26 cellular contexts compared by ENCODE assay signal in the genomic region with DNA sequence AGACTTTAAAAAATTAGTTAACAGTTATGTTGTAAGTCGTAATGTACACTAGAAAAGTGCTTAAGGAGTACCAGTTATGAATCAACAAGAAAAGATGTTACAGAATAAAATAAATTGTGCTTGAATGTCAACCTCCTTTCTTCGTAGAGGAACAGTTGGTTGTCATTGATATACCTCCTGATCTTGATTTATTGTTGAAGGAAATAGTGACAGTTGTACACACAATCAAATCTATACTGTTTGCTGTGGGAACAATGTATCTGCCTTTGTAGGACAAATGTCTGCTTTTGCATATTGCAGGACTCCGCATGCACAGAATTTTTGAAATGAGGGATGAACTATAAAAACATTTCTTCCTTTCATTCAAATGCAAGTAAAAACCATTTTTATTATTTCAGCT. TPM values are rescaled to one million over a fixed set of nuclear protein-coding genes. Genes with fewer than 3 reads are reported as not detected.
DNase-seq lines count a peak whose midpoint lies in the region; ATAC-seq, FAIRE-seq and TF ChIP-seq lines count a peak whose summit lies in the region.
"Had no signal": no experiment of that assay in that cellular context is flagged by ENCODE, and none has a peak within 500 bp of the region (broad histone marks: within the 10 kb centered on the region; RNA-seq: fewer than 3 reads in every experiment).

No MANE protein-coding gene starts in this region.

- BruUV-seq in K562 (replicated peaks; lab: Mats Ljungman, UMichigan), result no TSS peak

- in situ Hi-C loops in K562 (cut with MboI), result no loop called here

- H2AFZ ChIP-seq in K562 (ENCODE audit: low read depth, low read length), result no peak overlapping the region

- peak overlapping the region; percentile 5 for H3K27ac Mint-ChIP-seq in activated naive CD4-positive, alpha-beta T cell treated with anti-CD3 and anti-CD28 coated beads, Interleukin-2, amount 50 U/mL, for 24 hours
- H3K27ac Mint-ChIP-seq in CD4-positive, CD25-positive, alpha-beta regulatory T cell, result no peak overlapping the region
- peak overlapping the region in 1 of 9 donors; percentile 51 for H3K27ac Mint-ChIP-seq in naive thymus-derived CD4-positive, alpha-beta T cell
- H3K27ac Mint-ChIP-seq in CD4-positive, alpha-beta T cell, result no peak overlapping the region
- H3K27ac Mint-ChIP-seq in CD4-positive, alpha-beta memory T cell, result no peak overlapping the region
- H3K27ac Mint-ChIP-seq: B cell; CD8-positive, alpha-beta memory T cell had no signal

- peaks cover 67% of the 10 kb centered on the region for H3K79me2 ChIP-seq in K562 (ENCODE audit: control insufficient read depth, insufficient read depth, low read length)

- H3K36me3 ChIP-seq in CD4-positive, CD25-positive, alpha-beta regulatory T cell (ENCODE audit: control insufficient read depth, insufficient read depth, low read length), result peaks cover 22% of the 10 kb centered on the region
- H3K36me3 ChIP-seq in K562 (ENCODE audit: control insufficient read depth, insufficient read depth, low read length) (no peaks in the 10 kb centered on the region; the same call in 2 of the 3 replicates), esophagus muscularis mucosa (no peaks in the 10 kb centered on the region)
- H3K36me3 ChIP-seq in naive thymus-derived CD4-positive, alpha-beta T cell (ENCODE audit: control insufficient read depth in 2 of 3, insufficient read depth in 3 of 3, low read length in 3 of 3), result no peaks in the 10 kb centered on the region
- no peaks in the 10 kb centered on the region for H3K36me3 ChIP-seq in CD4-positive, alpha-beta memory T cell (ENCODE audit: insufficient read depth, low read length)

- ATAC-seq in CD4-positive, CD25-positive, alpha-beta regulatory T cell (ENCODE audit: low read depth in 2 of 2), result no peak
- ATAC-seq in K562, result no peak
- no peak for ATAC-seq in naive thymus-derived CD4-positive, alpha-beta T cell
- ATAC-seq in CD4-positive, alpha-beta T cell (ENCODE audit: poor library complexity), result no peak
- ATAC-seq: A549, GM12878 had no signal

- TF ChIP-seq CTCF in K562 (IDR thresholded peaks at IDR 0.05 in 2 of 3, conservative IDR thresholded peaks at IDR 0.05 in 1 of 3; ENCODE audit: insufficient read depth in 2 of 3, low read depth in 1 of 3, low read length in 3 of 3) (no peak), esophagus muscularis mucosa (IDR thresholded peaks at IDR 0.05) (no peak)
- TF ChIP-seq CTCF in CD4-positive, alpha-beta T cell (IDR thresholded peaks at IDR 0.05), result no peak

- no peak overlapping the region for H3K4me2 ChIP-seq in K562 (ENCODE audit: insufficient read depth, low read length)
- H3K4me2 ChIP-seq: A549; BLaER1 treated with 17β-estradiol and CSF1 and Interleukin-3, amounts not matched to agents 10 nM and 100 nM had no signal

- WGBS in K562 (ENCODE audit: insufficient coverage, low coverage, missing lambda C conversion rate), result 49% methylated on average over 3 of the region's 3 CpGs
- 89% methylated on average over 3 of the region's 3 CpGs for WGBS in esophagus muscularis mucosa

- peaks cover 76% of the 10 kb centered on the region for H3K4me1 ChIP-seq in CD4-positive, CD25-positive, alpha-beta regulatory T cell (ENCODE audit: control insufficient read depth, insufficient read depth, low read length, poor library complexity, severe bottlenecking)
- peaks cover 4 to 16% of the 10 kb centered on the region in 2 experiments; a peak in 4 of 5 replicates for H3K4me1 ChIP-seq in K562 (replicated peaks in 1 of 2; ENCODE audit: control insufficient read depth in 2 of 2, insufficient read depth in 2 of 2, low read length in 2 of 2)
- H3K4me1 ChIP-seq in naive thymus-derived CD4-positive, alpha-beta T cell (ENCODE audit: control insufficient read depth in 2 of 2, insufficient read depth in 2 of 2, low read length in 2 of 2), result peaks cover 64 to 95% of the 10 kb centered on the region in 2 donors
- H3K4me1 ChIP-seq in esophagus muscularis mucosa, result peaks cover 0 to 6% (median 0%) of the 10 kb centered on the region in 4 donors
- peaks cover 92% of the 10 kb centered on the region for H3K4me1 ChIP-seq in CD4-positive, alpha-beta memory T cell (ENCODE audit: insufficient read depth, low read length)
- H3K4me1 ChIP-seq: A549 had no signal

- POLR2A ChIA-PET in K562 (lab: Yijun Ruan, JAX), result interaction anchor here (0.8 kb wide), 1 partner anchor 9 kb away, joined by 4 read pairs; no protein-coding TSS in a partner anchor
- POLR2A ChIA-PET in naive thymus-derived CD4-positive, alpha-beta T cell (lab: Charles Lee), result no interaction called here
- POLR2A ChIA-PET in CD4-positive, alpha-beta T cell (lab: Charles Lee), result interaction anchor here (2.5 kb wide), 1 partner anchor 19 kb away, joined by 6 read pairs; the partner anchor contains the start of gene RASA2
- POLR2A ChIA-PET in CD4-positive, alpha-beta memory T cell (lab: Charles Lee; ENCODE audit: partially characterized antibody), result interaction anchor here (1.4 kb wide), 1 partner anchor 18 kb away, joined by 3 read pairs; no protein-coding TSS in a partner anchor

- H3K9me3 Mint-ChIP-seq in activated naive CD4-positive, alpha-beta T cell treated with anti-CD3 and anti-CD28 coated beads, Interleukin-2, amount 50 U/mL, for 24 hours, result no peaks in the 10 kb centered on the region
- peaks cover 0 to 7% (median 0%) of the 10 kb centered on the region in 7 donors for H3K9me3 Mint-ChIP-seq in CD4-positive, CD25-positive, alpha-beta regulatory T cell
- H3K9me3 Mint-ChIP-seq in naive thymus-derived CD4-positive, alpha-beta T cell, result peaks cover 0 to 10% (median 0%) of the 10 kb centered on the region in 11 donors
- H3K9me3 Mint-ChIP-seq in CD4-positive, alpha-beta T cell, result no peaks in the 10 kb centered on the region
- no peaks in the 10 kb centered on the region for H3K9me3 Mint-ChIP-seq in CD4-positive, alpha-beta memory T cell
- H3K9me3 Mint-ChIP-seq: CD8-positive, alpha-beta memory T cell had no signal

- H3K9ac ChIP-seq in K562 (ENCODE audit: insufficient read depth in 1 of 2, low read depth in 2 of 2, low read length in 2 of 2), result no peak overlapping the region
- H3K9ac ChIP-seq: BLaER1 treated with 17β-estradiol and CSF1 and Interleukin-3, amounts not matched to agents 10 nM and 100 nM had no signal

- no peaks in the 10 kb centered on the region for H3K9me1 ChIP-seq in K562 (ENCODE audit: control insufficient read depth, insufficient read depth, low read length)

- no peak for DNase-seq in activated naive CD4-positive, alpha-beta T cell treated with Interleukin-2 at 50 U/mL for 16 hours
- DNase-seq in CD4-positive, CD25-positive, alpha-beta regulatory T cell, result no peak
- DNase-seq in K562 (ENCODE audit: extremely low read depth in 1 of 4, low spot score in 3 of 4), result no peak
- no peak for DNase-seq in naive thymus-derived CD4-positive, alpha-beta T cell
- DNase-seq in esophagus muscularis mucosa (ENCODE audit: extremely low spot score), result no peak
- DNase-seq in CD4-positive, alpha-beta T cell, result no peak
- DNase-seq in CD4-positive, alpha-beta memory T cell, result no peak
- DNase-seq: AML-193; CD8-positive, alpha-beta memory T cell; COR-L47; DMS 273 treated with DMSO at 0.1 percent for 48 hours; DMS153; DMS53; DMS79; DND-41; EL; GDM1 had no signal

- FAIRE-seq in K562 (lab: Jason Lieb, UNC), result no peak
- FAIRE-seq: A549, GM12878, GM12892, GM18507 had no signal

- H3K9me3 ChIP-seq in CD4-positive, CD25-positive, alpha-beta regulatory T cell (ENCODE audit: control insufficient read depth in 2 of 2, low read length in 2 of 2), result no peaks in the 10 kb centered on the region
- no peaks in the 10 kb centered on the region for H3K9me3 ChIP-seq in K562 (replicated peaks; ENCODE audit: control insufficient read depth, insufficient read depth, low read depth, low read length)
- no peaks in the 10 kb centered on the region for H3K9me3 ChIP-seq in naive thymus-derived CD4-positive, alpha-beta T cell (ENCODE audit: control insufficient read depth in 2 of 3, low read length in 3 of 3)
- no peaks in the 10 kb centered on the region for H3K9me3 ChIP-seq in esophagus muscularis mucosa
- H3K9me3 ChIP-seq in CD4-positive, alpha-beta T cell (ENCODE audit: control insufficient read depth, low read length), result no peaks in the 10 kb centered on the region
- H3K9me3 ChIP-seq in CD4-positive, alpha-beta memory T cell (ENCODE audit: control insufficient read depth in 1 of 2, low read length in 2 of 2), result no peaks in the 10 kb centered on the region
- H3K9me3 ChIP-seq: A549 had no signal

- peaks cover 44% of the 10 kb centered on the region for H3K4me1 Mint-ChIP-seq in activated naive CD4-positive, alpha-beta T cell treated with anti-CD3 and anti-CD28 coated beads, Interleukin-2, amount 50 U/mL, for 24 hours
- H3K4me1 Mint-ChIP-seq in CD4-positive, CD25-positive, alpha-beta regulatory T cell, result peaks cover 26 to 49% (median 42%) of the 10 kb centered on the region in 4 donors
- peaks cover 34 to 47% (median 42%) of the 10 kb centered on the region in 7 donors for H3K4me1 Mint-ChIP-seq in naive thymus-derived CD4-positive, alpha-beta T cell
- peaks cover 45% of the 10 kb centered on the region for H3K4me1 Mint-ChIP-seq in CD4-positive, alpha-beta T cell (ENCODE audit: low read depth)
- peaks cover 42 to 44% (median 44%) of the 10 kb centered on the region in 4 donors for H3K4me1 Mint-ChIP-seq in CD4-positive, alpha-beta memory T cell

- no peak overlapping the region for H3K4me3 Mint-ChIP-seq in activated naive CD4-positive, alpha-beta T cell treated with anti-CD3 and anti-CD28 coated beads, Interleukin-2, amount 50 U/mL, for 24 hours
- H3K4me3 Mint-ChIP-seq in CD4-positive, CD25-positive, alpha-beta regulatory T cell, result no peak overlapping the region
- peak overlapping the region in 1 of 10 donors; percentile 9 for H3K4me3 Mint-ChIP-seq in naive thymus-derived CD4-positive, alpha-beta T cell
- H3K4me3 Mint-ChIP-seq in CD4-positive, alpha-beta T cell, result no peak overlapping the region
- H3K4me3 Mint-ChIP-seq in CD4-positive, alpha-beta memory T cell, result peak overlapping the region in 1 of 8 donors; percentile 15
- H3K4me3 Mint-ChIP-seq: B cell; CD8-positive, alpha-beta memory T cell had no signal

- H4K20me1 ChIP-seq in K562 (replicated peaks; ENCODE audit: control insufficient read depth, insufficient read depth, low read length), result no peaks in the 10 kb centered on the region

- H3K36me3 Mint-ChIP-seq in activated naive CD4-positive, alpha-beta T cell treated with anti-CD3 and anti-CD28 coated beads, Interleukin-2, amount 50 U/mL, for 24 hours, result peaks cover 16% of the 10 kb centered on the region
- peaks cover 15% of the 10 kb centered on the region for H3K36me3 Mint-ChIP-seq in CD4-positive, CD25-positive, alpha-beta regulatory T cell
- H3K36me3 Mint-ChIP-seq in naive thymus-derived CD4-positive, alpha-beta T cell, result peaks cover 9 to 33% (median 19%) of the 10 kb centered on the region in 5 donors
- peaks cover 46% of the 10 kb centered on the region for H3K36me3 Mint-ChIP-seq in CD4-positive, alpha-beta T cell (ENCODE audit: low read depth)
- peaks cover 12 to 16% of the 10 kb centered on the region in 2 donors for H3K36me3 Mint-ChIP-seq in CD4-positive, alpha-beta memory T cell

- H3K27me3 Mint-ChIP-seq in activated naive CD4-positive, alpha-beta T cell treated with anti-CD3 and anti-CD28 coated beads, Interleukin-2, amount 50 U/mL, for 24 hours, result no peaks in the 10 kb centered on the region
- no peaks in the 10 kb centered on the region for H3K27me3 Mint-ChIP-seq in CD4-positive, CD25-positive, alpha-beta regulatory T cell
- H3K27me3 Mint-ChIP-seq in naive thymus-derived CD4-positive, alpha-beta T cell, result no peaks in the 10 kb centered on the region
- no peaks in the 10 kb centered on the region for H3K27me3 Mint-ChIP-seq in CD4-positive, alpha-beta T cell
- H3K27me3 Mint-ChIP-seq in CD4-positive, alpha-beta memory T cell, result no peaks in the 10 kb centered on the region
- H3K27me3 Mint-ChIP-seq: B cell had no signal

- no peak for TF ChIP-seq RAD21 in K562 (CRISPR knock-in tag; conservative IDR thresholded peaks at IDR 0.05 in 1 of 2, IDR thresholded peaks at IDR 0.05 in 1 of 2)

- no peak overlapping the region for H3K27ac ChIP-seq in CD4-positive, CD25-positive, alpha-beta regulatory T cell (ENCODE audit: insufficient read depth, low read length, poor library complexity, severe bottlenecking)
- no peak overlapping the region for H3K27ac ChIP-seq in K562 (ENCODE audit: extremely low read depth, low read depth, low read length)
- peak overlapping the region; percentile 1 for H3K27ac ChIP-seq in naive thymus-derived CD4-positive, alpha-beta T cell (ENCODE audit: low read depth, low read length)
- H3K27ac ChIP-seq in esophagus muscularis mucosa (replicated peaks in 1 of 4), result no peak overlapping the region
- H3K27ac ChIP-seq in CD4-positive, alpha-beta T cell (ENCODE audit: low read depth, low read length), result no peak overlapping the region
- no peak overlapping the region for H3K27ac ChIP-seq in CD4-positive, alpha-beta memory T cell (ENCODE audit: low read depth, low read length)
- H3K27ac ChIP-seq: 22Rv1; A549; BLaER1 treated with 17β-estradiol and CSF1 and Interleukin-3, amounts not matched to agents 10 nM and 100 nM; C4-2B had no signal

- no peak for TF ChIP-seq EP300 in K562 (IDR thresholded peaks at IDR 0.05; ENCODE audit: low read length)
- TF ChIP-seq EP300 in esophagus muscularis mucosa (IDR thresholded peaks at IDR 0.05), result no peak

- CTCF ChIA-PET in K562 (lab: Yijun Ruan, JAX; ENCODE audit: low intra/inter-chr PET ratio), result no interaction called here
- CTCF ChIA-PET in naive thymus-derived CD4-positive, alpha-beta T cell (lab: Charles Lee), result interaction anchor here (0.6 to 1.1 kb wide), 2 partner anchors 15 to 53 kb away, joined by 3 to 6 read pairs; no protein-coding TSS in a partner anchor
- CTCF ChIA-PET in CD4-positive, alpha-beta T cell (lab: Charles Lee), result no interaction called here
- CTCF ChIA-PET in CD4-positive, alpha-beta memory T cell (lab: Charles Lee; ENCODE audit: partially characterized antibody), result no interaction called here

- intact Hi-C loops in K562 (cut with micrococcal nuclease), result no loop called here
- intact Hi-C loops in naive thymus-derived CD4-positive, alpha-beta T cell (cut with micrococcal nuclease), result loop anchor here in 1 of 2 donors (2.0 kb wide), 1 partner anchor 21 kb away; no protein-coding TSS in a partner anchor
- intact Hi-C loops in esophagus muscularis mucosa (cut with DNase I), result no loop called here
- intact Hi-C loops in CD4-positive, alpha-beta T cell (cut with DNase I, micrococcal nuclease), result loop anchor here in 1 of 2 experiments (5.0 kb wide), 1 partner anchor 41 kb away; no protein-coding TSS in a partner anchor
- intact Hi-C loops in CD4-positive, alpha-beta memory T cell (cut with micrococcal nuclease), result no loop called here

- no peaks in the 10 kb centered on the region for H3K27me3 ChIP-seq in CD4-positive, CD25-positive, alpha-beta regulatory T cell (ENCODE audit: control insufficient read depth, insufficient read depth, low read length)
- H3K27me3 ChIP-seq in K562 (ENCODE audit: control insufficient read depth in 2 of 2, insufficient read depth in 2 of 2, low read length in 2 of 2) (no peaks in the 10 kb centered on the region), esophagus muscularis mucosa (no peaks in the 10 kb centered on the region)
- H3K27me3 ChIP-seq in naive thymus-derived CD4-positive, alpha-beta T cell (ENCODE audit: control insufficient read depth in 2 of 2, insufficient read depth in 2 of 2, low read length in 2 of 2), result no peaks in the 10 kb centered on the region
- no peaks in the 10 kb centered on the region for H3K27me3 ChIP-seq in CD4-positive, alpha-beta T cell (ENCODE audit: control insufficient read depth, insufficient read depth, low read length)
- no peaks in the 10 kb centered on the region for H3K27me3 ChIP-seq in CD4-positive, alpha-beta memory T cell (ENCODE audit: insufficient read depth, low read length)
- H3K27me3 ChIP-seq: BLaER1 treated with 17β-estradiol and CSF1 and Interleukin-3, amounts not matched to agents 10 nM and 100 nM had no signal

- peak overlapping the region; percentile 20 for H3K4me3 ChIP-seq in CD4-positive, CD25-positive, alpha-beta regulatory T cell (ENCODE audit: low read depth, low read length)
- H3K4me3 ChIP-seq in K562, result no peak overlapping the region
- no peak overlapping the region for H3K4me3 ChIP-seq in naive thymus-derived CD4-positive, alpha-beta T cell (ENCODE audit: low read length)
- no peak overlapping the region for H3K4me3 ChIP-seq in esophagus muscularis mucosa
- no peak overlapping the region for H3K4me3 ChIP-seq in CD4-positive, alpha-beta memory T cell (ENCODE audit: low read length in 2 of 2)
- H3K4me3 ChIP-seq: A549; BLaER1 treated with 17β-estradiol and CSF1 and Interleukin-3, amounts not matched to agents 10 nM and 100 nM; GM12878 had no signal

- TF ChIP-seq POLR2A in K562 (conservative IDR thresholded peaks at IDR 0.05), result no peak
- no peak for TF ChIP-seq POLR2A in esophagus muscularis mucosa (IDR thresholded peaks at IDR 0.05; ENCODE audit: low read depth)

RNA-seq across cellular contexts. Expression of gene RASA2, which starts 19.2 kb away (rescaled TPM):
- total RNA-seq in CD4-positive, CD25-positive, alpha-beta regulatory T cell, result 93.5 TPM
- polyA plus RNA-seq in CD4-positive, CD25-positive, alpha-beta regulatory T cell, result 10 to 100 TPM; 46.5 to 72.5 (median 56.6) TPM
- 7.2 and 29.1 TPM in 2 replicates for total RNA-seq in K562 (2011; cell fraction: chromatin; rRNA removed; ENCODE audit: low replicate concordance)
- 4.7 and 8.2 TPM in 2 replicates for total RNA-seq in K562 (2011; cell fraction: nucleolus; rRNA removed)
- 9.2 and 13.4 TPM in 2 replicates for total RNA-seq in K562 (2011; cell fraction: nucleoplasm; rRNA removed)
- total RNA-seq in K562 (2014; rRNA removed) (6.1 and 6.6 TPM in 2 replicates), K562 (2014; rRNA removed; fragmentation: Illumina TruSeq; extraction: Trizol) (12.8 and 13.4 TPM in 2 replicates), K562 (2015; rRNA removed; fragmentation: Illumina TruSeq; extraction: Trizol) (10.0 and 11.3 TPM in 2 replicates), K562 (2021) (10.4 and 14.1 TPM in 2 replicates), esophagus muscularis mucosa (10 to 100 TPM in 3 of 4 donors, 1 to 10 TPM in 1; 9.1 to 12.8 (median 10.6) TPM)
- polyA plus RNA-seq in K562 (2011; rRNA removed) (7.6 and 9.5 TPM in 2 replicates), K562 (2014; fragmentation: Illumina TruSeq; extraction: Trizol) (7.6 and 9.7 TPM in 2 replicates), K562 (2014; fragmentation: Nextera tagmentation; extraction: Ambion mirVana) (1 to 10 TPM; 2.0 to 2.7 TPM), K562 (2014; rRNA removed) (6.2 TPM in 2 replicates)
- 1.2 and 2.7 TPM in 2 replicates for polyA plus RNA-seq in K562 (2011; cell fraction: cytosol; rRNA removed)
- polyA plus RNA-seq in K562 (2011; cell fraction: nucleus; rRNA removed), result 7.1 and 10.2 TPM in 2 replicates
- polyA plus RNA-seq in K562 (2012), result 4.0 and 5.3 TPM in 2 replicates
- 9.3 and 12.8 TPM in 2 replicates for polyA minus RNA-seq in K562 (2011; rRNA and poly(A)+ RNA removed)
- polyA minus RNA-seq in K562 (2011; cell fraction: cytosol; rRNA and poly(A)+ RNA removed), result 4.0 and 4.8 TPM in 2 replicates
- 5.3 and 11.9 TPM in 2 replicates for polyA minus RNA-seq in K562 (2011; cell fraction: nucleus; rRNA and poly(A)+ RNA removed)
- total RNA-seq in naive thymus-derived CD4-positive, alpha-beta T cell, result 100 to 1,000 TPM in 2 of 5 experiments, 10 to 100 TPM in 3; 51.9 to 120 (median 96.3) TPM
- 10 to 100 TPM; 51.0 to 59.8 TPM for polyA plus RNA-seq in naive thymus-derived CD4-positive, alpha-beta T cell
- total RNA-seq in CD4-positive, alpha-beta T cell, result 10 to 100 TPM; 96.1 to 96.4 TPM
- 10 to 100 TPM; 78.9 to 80.9 TPM for total RNA-seq in CD4-positive, alpha-beta memory T cell
- 10 to 100 TPM; 29.4 to 35.1 TPM for polyA plus RNA-seq in CD4-positive, alpha-beta memory T cell
